In genomic region chr5:179802207-179802883, GRCh38 we compare ENCODE assay signal across 13 cellular contexts. TPM values are rescaled to one million over a fixed set of nuclear protein-coding genes. Genes with fewer than 3 reads are reported as not detected.
A peak's percentile ranks its signal among the peaks of the same experiment; 100 is the strongest.
DNase-seq lines count a peak whose midpoint lies in the region; ATAC-seq, FAIRE-seq and TF ChIP-seq lines count a peak whose summit lies in the region.
"Had no signal": no experiment of that assay in that cellular context is flagged by ENCODE, and none has a peak within 500 bp of the region (broad histone marks: within the 10 kb centered on the region; RNA-seq: fewer than 3 reads in every experiment).

No MANE protein-coding gene starts in this region.

- H3K27me3 Mint-ChIP-seq in CD4-positive, alpha-beta memory T cell = no peaks in the 10 kb centered on the region
- H3K27me3 Mint-ChIP-seq in nephron progenitor cell (ENCODE audit: low read depth, poor library complexity) = peaks cover 6% of the 10 kb centered on the region

- RAD21 ChIA-PET in GM12878 (lab: Charles Lee; ENCODE audit: unreplicated experiment) = interaction anchor here (0.7 to 1.7 kb wide), 9 partner anchors 9 to 169 kb away, joined by 3 to 6 read pairs (median 3); no protein-coding TSS in a partner anchor

- POLR2A ChIA-PET in CD4-positive, alpha-beta memory T cell (lab: Charles Lee; ENCODE audit: partially characterized antibody) = interaction anchor here (0.7 to 8.7 kb wide), 11 partner anchors 9 to 179 kb away, joined by 3 to 159 read pairs (median 6); partner anchors contain the start of genes HNRNPH1, LTC4S, MAML1 and MRNIP
- POLR2A ChIA-PET in GM12878 (lab: Charles Lee) = interaction anchor here (0.6 to 1.0 kb wide), 2 partner anchors 18 to 90 kb away, joined by 4 to 6 read pairs; partner anchors contain the start of gene SQSTM1

- no peaks in the 10 kb centered on the region for H3K9me3 ChIP-seq in CD4-positive, alpha-beta memory T cell (ENCODE audit: control insufficient read depth in 1 of 2, low read length in 2 of 2)
- no peaks in the 10 kb centered on the region for H3K9me3 ChIP-seq in GM12878 (replicated peaks; ENCODE audit: control insufficient read depth, insufficient read depth, low read length)
- H3K9me3 ChIP-seq: Caco-2, mucosa of descending colon, SJSA1, thoracic aorta had no signal

- TF ChIP-seq RAD21 in GM12878 (IDR thresholded peaks at IDR 0.05; ENCODE audit: insufficient read depth, low read depth, low read length) = no peak

- intact Hi-C loops in CD4-positive, alpha-beta memory T cell (cut with micrococcal nuclease) = loop anchor here (1.0 to 10.0 kb wide), 4 partner anchors 35 to 288 kb away; partner anchors contain the start of gene RNF130
- intact Hi-C loops in GM12878 (cut with micrococcal nuclease; ENCODE audit: unreplicated experiment) = loop anchor here (1.0 kb wide), 1 partner anchor 173 kb away; no protein-coding TSS in a partner anchor

- TF ChIP-seq POLR2A in H54 (IDR thresholded peaks at IDR 0.05; ENCODE audit: low read depth, low read length) = no peak
- TF ChIP-seq POLR2A in GM12878 (IDR thresholded peaks at IDR 0.05; ENCODE audit: low read depth, low read length) = peak; percentile 12; the same call in 1 of the 2 replicates

- no peak for TF ChIP-seq EP300 in GM12878 (IDR thresholded peaks at IDR 0.05; ENCODE audit: borderline replicate concordance in 1 of 2, control insufficient read depth in 1 of 2, low read depth in 2 of 2, low read length in 2 of 2)

- H3K9ac ChIP-seq in GM12878 (ENCODE audit: control insufficient read depth, insufficient read depth, low read length) = no peak overlapping the region

- no peaks in the 10 kb centered on the region for H4K20me1 ChIP-seq in GM12878 (ENCODE audit: control insufficient read depth, insufficient read depth)

- peak; percentile 66 for FAIRE-seq in H54 (lab: Jason Lieb, UNC)
- FAIRE-seq in GM12878 (lab: Jason Lieb, UNC) = no peak

- no peak overlapping the region for H3K4me2 ChIP-seq in GM12878 (ENCODE audit: control insufficient read depth, insufficient read depth)

- BruUV-seq in GM12878 (replicated peaks; lab: Mats Ljungman, UMichigan) = no TSS peak

- H3K27ac Mint-ChIP-seq in CD4-positive, alpha-beta memory T cell = peak overlapping the region in 6 of 7 donors; percentile 27 to 85 (median 66)
- no peak overlapping the region for H3K27ac Mint-ChIP-seq in nephron progenitor cell

- WGBS in GM12878 (ENCODE audit: insufficient coverage, insufficient replicate concordance, low lambda C conversion rate, missing lambda C conversion rate) = 88% methylated on average over 19 of the region's 19 CpGs

- H3K27ac ChIP-seq in CD4-positive, alpha-beta memory T cell (ENCODE audit: low read depth, low read length) = no peak overlapping the region
- H3K27ac ChIP-seq in GM12878 (ENCODE audit: control insufficient read depth, insufficient read depth) = no peak overlapping the region
- H3K27ac ChIP-seq: SJSA1, thoracic aorta had no signal

- TF ChIP-seq CTCF in GM12878 (IDR thresholded peaks at IDR 0.05 in 2 of 3, conservative IDR thresholded peaks at IDR 0.05 in 1 of 3; ENCODE audit: control insufficient read depth in 2 of 3, extremely low read depth in 1 of 3, insufficient read depth in 1 of 3, low read depth in 3 of 3, low read length in 3 of 3) = no peak
- TF ChIP-seq CTCF in nephron progenitor cell (IDR thresholded peaks at IDR 0.05) = no peak

- H3K27me3 ChIP-seq in CD4-positive, alpha-beta memory T cell (ENCODE audit: insufficient read depth, low read length) = no peaks in the 10 kb centered on the region
- H3K27me3 ChIP-seq in GM12878 (replicated peaks in 1 of 2; ENCODE audit: control insufficient read depth in 2 of 2, insufficient read depth in 2 of 2, low read length in 1 of 2) = no peaks in the 10 kb centered on the region
- H3K27me3 ChIP-seq: SJSA1 had no signal

- peaks cover 3 to 24% of the 10 kb centered on the region in 2 donors for H3K36me3 Mint-ChIP-seq in CD4-positive, alpha-beta memory T cell
- H3K36me3 Mint-ChIP-seq in nephron progenitor cell (ENCODE audit: low read depth) = peaks cover 16% of the 10 kb centered on the region

- H2AFZ ChIP-seq in GM12878 (ENCODE audit: control insufficient read depth, low read depth, low read length) = no peak overlapping the region

- peaks cover 14 to 48% (median 30%) of the 10 kb centered on the region in 4 donors for H3K4me1 Mint-ChIP-seq in CD4-positive, alpha-beta memory T cell
- peaks cover 37% of the 10 kb centered on the region for H3K4me1 Mint-ChIP-seq in nephron progenitor cell

- no peaks in the 10 kb centered on the region for H3K9me3 Mint-ChIP-seq in CD4-positive, alpha-beta memory T cell
- no peaks in the 10 kb centered on the region for H3K9me3 Mint-ChIP-seq in nephron progenitor cell

- no peak for DNase-seq in CD4-positive, alpha-beta memory T cell
- peak; percentile 99 for DNase-seq in H54 (ENCODE audit: insufficient read length, low spot score)
- DNase-seq in GM12878 (ENCODE audit: low read depth, low spot score) = no peak
- no peak for DNase-seq in nephron progenitor cell
- DNase-seq in ecto neural progenitor cell (ENCODE audit: low spot score) = no peak
- DNase-seq in NCI-H2171 (lab: John Stamatoyannopoulos, UW) = no peak
- DNase-seq in CD1c-positive myeloid dendritic cell (ENCODE audit: extremely low spot score) = no peak

- no peak for ATAC-seq in GM12878
- no peak for ATAC-seq in HG03135 (IDR thresholded peaks at IDR 0.05; ENCODE audit: unreplicated experiment)

- CTCF ChIA-PET in CD4-positive, alpha-beta memory T cell (lab: Charles Lee; ENCODE audit: partially characterized antibody) = interaction anchor here (0.7 to 4.9 kb wide), 38 partner anchors 10 to 289 kb away, joined by 3 to 57 read pairs (median 4); partner anchors contain the start of genes LTC4S, MAML1, MRNIP and SQSTM1
- CTCF ChIA-PET in GM12878 (lab: Yijun Ruan, JAX) = interaction anchor here (0.6 to 3.2 kb wide), 29 partner anchors 9 to 448 kb away, joined by 3 to 19 read pairs (median 4); partner anchors contain the start of genes MRNIP and SQSTM1

- peaks cover 31% of the 10 kb centered on the region for H3K79me2 ChIP-seq in GM12878 (ENCODE audit: control insufficient read depth, insufficient read depth, low read length)

- no peak overlapping the region for H3K4me3 ChIP-seq in CD4-positive, alpha-beta memory T cell (ENCODE audit: low read length in 2 of 2)
- H3K4me3 ChIP-seq in GM12878 = no peak overlapping the region
- H3K4me3 ChIP-seq: mucosa of descending colon, SJSA1, thoracic aorta had no signal

- SMC1A ChIA-PET in GM12878 (lab: Charles Lee; ENCODE audit: uncharacterized antibody, unreplicated experiment) = interaction anchor here (0.6 to 1.6 kb wide), 7 partner anchors 18 to 173 kb away, joined by 3 to 9 read pairs (median 5); partner anchors contain the start of genes MRNIP and SQSTM1

- peaks cover 42% of the 10 kb centered on the region for H3K4me1 ChIP-seq in CD4-positive, alpha-beta memory T cell (ENCODE audit: insufficient read depth, low read length)
- peaks cover 16% of the 10 kb centered on the region for H3K4me1 ChIP-seq in GM12878 (ENCODE audit: control insufficient read depth, insufficient read depth, low read length)

- H3K4me3 Mint-ChIP-seq in CD4-positive, alpha-beta memory T cell = peak overlapping the region in 2 of 8 donors; percentile 43 to 81
- peak overlapping the region; percentile 11 for H3K4me3 Mint-ChIP-seq in nephron progenitor cell

- H3K36me3 ChIP-seq in CD4-positive, alpha-beta memory T cell (ENCODE audit: insufficient read depth, low read length) = peaks cover 17% of the 10 kb centered on the region
- H3K36me3 ChIP-seq in GM12878 (ENCODE audit: control insufficient read depth in 2 of 2, insufficient read depth in 2 of 2, low read length in 1 of 2) = peaks cover 0 to 13% of the 10 kb centered on the region in 2 experiments; a peak in 2 of 4 replicates

- in situ Hi-C loops in GM12878 (cut with MboI) = loop anchor here (5.0 to 25.0 kb wide), 2 partner anchors 110 to 1010 kb away; partner anchors contain the start of gene MGAT1

RNA-seq across cellular contexts. Expression of gene MGAT4B, which starts 4.3 kb away (rescaled TPM):
- 100 to 1,000 TPM; 119 to 121 TPM for total RNA-seq in CD4-positive, alpha-beta memory T cell
- polyA plus RNA-seq in CD4-positive, alpha-beta memory T cell = 10 to 100 TPM in 1 of 2 donors, 1 to 10 TPM in 1; 8.3 to 24.3 TPM
- 94.1 and 97.6 TPM in 2 replicates for total RNA-seq in GM12878 (2013; cell fraction: nucleolus; rRNA removed)
- total RNA-seq in GM12878 (2014; rRNA removed) = 44.7 and 46.0 TPM in 2 replicates
- 25.2 and 34.4 TPM in 2 replicates for total RNA-seq in GM12878 (2014; rRNA removed; fragmentation: Illumina TruSeq; extraction: Trizol)
- total RNA-seq in GM12878 (2021) = 66.2 and 82.5 TPM in 2 replicates
- 24.6 TPM for polyA plus RNA-seq in GM12878 (2011; ENCODE audit: low read depth)
- polyA plus RNA-seq in GM12878 (2011; rRNA removed) = 24.5 and 42.8 TPM in 2 replicates
- 57.3 and 70.6 TPM in 2 replicates for polyA plus RNA-seq in GM12878 (2011; cell fraction: cytosol; rRNA removed)
- 263 and 274 TPM in 2 replicates for polyA plus RNA-seq in GM12878 (2011; cell fraction: nucleus; rRNA removed)
- 44.2 and 50.9 TPM in 2 replicates for polyA plus RNA-seq in GM12878 (2012)
- 27.2 and 33.3 TPM in 2 replicates for polyA plus RNA-seq in GM12878 (2014; fragmentation: Illumina TruSeq; extraction: Trizol)
- polyA plus RNA-seq in GM12878 (2014; fragmentation: Nextera tagmentation; extraction: Ambion mirVana) = under 1 TPM in 1 of 2 experiments, not detected in 1; 0.60 TPM
- 59.3 and 69.7 TPM in 2 replicates for polyA plus RNA-seq in GM12878 (2014; rRNA removed)
- polyA plus RNA-seq in GM12878 (2016; fragmentation: Nextera tagmentation; extraction: Ambion mirVana) = 1 to 10 TPM; 7.6 to 8.3 TPM
- polyA minus RNA-seq in GM12878 (2011; rRNA and poly(A)+ RNA removed) = 41.5 and 69.5 TPM in 2 replicates
- 23.1 and 28.3 TPM in 2 replicates for polyA minus RNA-seq in GM12878 (2011; cell fraction: cytosol; rRNA and poly(A)+ RNA removed)
- 83.3 and 122 TPM in 2 replicates for polyA minus RNA-seq in GM12878 (2011; cell fraction: nucleus; rRNA and poly(A)+ RNA removed)

RNA-seq across cellular contexts. Expression of gene LTC4S, which starts 8.6 kb away (rescaled TPM):
- total RNA-seq in CD4-positive, alpha-beta memory T cell = 1 to 10 TPM; 5.1 to 8.1 TPM
- 1 to 10 TPM; 4.2 to 9.4 TPM for polyA plus RNA-seq in CD4-positive, alpha-beta memory T cell
- total RNA-seq in GM12878 (2013; cell fraction: nucleolus; rRNA removed) = 1.1 and 1.8 TPM in 2 replicates
- 1.1 and 1.8 TPM in 2 replicates for total RNA-seq in GM12878 (2014; rRNA removed)
- not detected in 2 replicates for total RNA-seq in GM12878 (2014; rRNA removed; fragmentation: Illumina TruSeq; extraction: Trizol)
- 2.0 and 3.6 TPM in 2 replicates for total RNA-seq in GM12878 (2021)
- polyA plus RNA-seq in GM12878 (2011; ENCODE audit: low read depth) = not detected
- not detected in 2 replicates for polyA plus RNA-seq in GM12878 (2011; rRNA removed)
- polyA plus RNA-seq in GM12878 (2011; cell fraction: cytosol; rRNA removed) = 0.13 and 0.20 TPM in 2 replicates
- 0.33 and 0.50 TPM in 2 replicates for polyA plus RNA-seq in GM12878 (2011; cell fraction: nucleus; rRNA removed)
- 0.66 TPM in 1 of 2 replicates, not detected in the other for polyA plus RNA-seq in GM12878 (2012)
- not detected in 2 replicates for polyA plus RNA-seq in GM12878 (2014; fragmentation: Illumina TruSeq; extraction: Trizol)
- not detected for polyA plus RNA-seq in GM12878 (2014; fragmentation: Nextera tagmentation; extraction: Ambion mirVana)
- 1.6 and 2.0 TPM in 2 replicates for polyA plus RNA-seq in GM12878 (2014; rRNA removed)
- 1 to 10 TPM in 1 of 2 experiments, under 1 TPM in 1; 0.78 to 1.3 TPM for polyA plus RNA-seq in GM12878 (2016; fragmentation: Nextera tagmentation; extraction: Ambion mirVana)
- not detected in 2 replicates for polyA minus RNA-seq in GM12878 (2011; rRNA and poly(A)+ RNA removed)
- not detected in 2 replicates for polyA minus RNA-seq in GM12878 (2011; cell fraction: cytosol; rRNA and poly(A)+ RNA removed)
- polyA minus RNA-seq in GM12878 (2011; cell fraction: nucleus; rRNA and poly(A)+ RNA removed) = 0.73 and 0.77 TPM in 2 replicates
- total RNA-seq: HT1080 had no signal

RNA-seq across cellular contexts. Expression of gene SQSTM1, which starts 18.4 kb away (rescaled TPM):
- total RNA-seq in CD4-positive, alpha-beta memory T cell = 100 to 1,000 TPM; 300 to 303 TPM
- polyA plus RNA-seq in CD4-positive, alpha-beta memory T cell = 100 to 1,000 TPM; 188 to 212 TPM
- 109 and 123 TPM in 2 replicates for total RNA-seq in GM12878 (2013; cell fraction: nucleolus; rRNA removed)
- 127 and 138 TPM in 2 replicates for total RNA-seq in GM12878 (2014; rRNA removed)
- total RNA-seq in GM12878 (2014; rRNA removed; fragmentation: Illumina TruSeq; extraction: Trizol) = 43.7 and 45.0 TPM in 2 replicates
- 105 and 106 TPM in 2 replicates for total RNA-seq in GM12878 (2021)
- polyA plus RNA-seq in GM12878 (2011; ENCODE audit: low read depth) = 45.8 TPM
- 33.6 and 53.8 TPM in 2 replicates for polyA plus RNA-seq in GM12878 (2011; rRNA removed)
- 81.2 and 91.2 TPM in 2 replicates for polyA plus RNA-seq in GM12878 (2011; cell fraction: cytosol; rRNA removed)
- 114 and 124 TPM in 2 replicates for polyA plus RNA-seq in GM12878 (2011; cell fraction: nucleus; rRNA removed)
- polyA plus RNA-seq in GM12878 (2012) = 128 and 145 TPM in 2 replicates
- polyA plus RNA-seq in GM12878 (2014; fragmentation: Illumina TruSeq; extraction: Trizol) = 23.8 and 54.0 TPM in 2 replicates
- 1 to 10 TPM; 6.3 to 8.1 TPM for polyA plus RNA-seq in GM12878 (2014; fragmentation: Nextera tagmentation; extraction: Ambion mirVana)
- 70.1 and 75.3 TPM in 2 replicates for polyA plus RNA-seq in GM12878 (2014; rRNA removed)
- polyA plus RNA-seq in GM12878 (2016; fragmentation: Nextera tagmentation; extraction: Ambion mirVana) = 100 to 1,000 TPM; 117 to 127 TPM
- 32.2 and 65.4 TPM in 2 replicates for polyA minus RNA-seq in GM12878 (2011; rRNA and poly(A)+ RNA removed)
- polyA minus RNA-seq in GM12878 (2011; cell fraction: cytosol; rRNA and poly(A)+ RNA removed) = 73.9 and 76.5 TPM in 2 replicates
- 135 and 203 TPM in 2 replicates for polyA minus RNA-seq in GM12878 (2011; cell fraction: nucleus; rRNA and poly(A)+ RNA removed)

RNA-seq across cellular contexts. Expression of gene MRNIP, which starts 56.3 kb away (rescaled TPM):
- 100 to 1,000 TPM; 125 to 129 TPM for total RNA-seq in CD4-positive, alpha-beta memory T cell
- polyA plus RNA-seq in CD4-positive, alpha-beta memory T cell = 10 to 100 TPM; 11.4 to 17.2 TPM
- 156 and 160 TPM in 2 replicates for total RNA-seq in GM12878 (2013; cell fraction: nucleolus; rRNA removed)
- total RNA-seq in GM12878 (2014; rRNA removed) (16.2 and 17.7 TPM in 2 replicates), GM12878 (2014; rRNA removed; fragmentation: Illumina TruSeq; extraction: Trizol) (7.8 and 10.5 TPM in 2 replicates), GM12878 (2021) (13.3 and 17.4 TPM in 2 replicates)
- 15.8 TPM for polyA plus RNA-seq in GM12878 (2011; ENCODE audit: low read depth)
- polyA plus RNA-seq in GM12878 (2011; rRNA removed) (30.4 and 30.9 TPM in 2 replicates), GM12878 (2014; fragmentation: Illumina TruSeq; extraction: Trizol) (9.7 and 12.3 TPM in 2 replicates), GM12878 (2014; fragmentation: Nextera tagmentation; extraction: Ambion mirVana) (10 to 100 TPM in 1 of 2 experiments, 1 to 10 TPM in 1; 2.4 to 13.6 TPM), GM12878 (2014; rRNA removed) (28.3 and 28.9 TPM in 2 replicates), GM12878 (2016; fragmentation: Nextera tagmentation; extraction: Ambion mirVana) (10 to 100 TPM; 10.0 to 12.7 TPM)
- 35.9 and 43.8 TPM in 2 replicates for polyA plus RNA-seq in GM12878 (2011; cell fraction: cytosol; rRNA removed)
- polyA plus RNA-seq in GM12878 (2011; cell fraction: nucleus; rRNA removed) = 161 and 182 TPM in 2 replicates
- polyA plus RNA-seq in GM12878 (2012) = 21.8 and 22.8 TPM in 2 replicates
- 9.7 and 17.6 TPM in 2 replicates for polyA minus RNA-seq in GM12878 (2011; rRNA and poly(A)+ RNA removed)
- 4.4 and 5.6 TPM in 2 replicates for polyA minus RNA-seq in GM12878 (2011; cell fraction: cytosol; rRNA and poly(A)+ RNA removed)
- 15.0 and 23.3 TPM in 2 replicates for polyA minus RNA-seq in GM12878 (2011; cell fraction: nucleus; rRNA and poly(A)+ RNA removed)
